8 cellular contexts compared by ENCODE assay signal in genomic region chr5:67246108-67246507, GRCh38. TPM values are rescaled to one million over a fixed set of nuclear protein-coding genes. Genes with fewer than 3 reads are reported as not detected.
DNase-seq lines count a peak whose midpoint lies in the region; ATAC-seq and TF ChIP-seq lines count a peak whose summit lies in the region.

No MANE protein-coding gene starts in this region.

- intact Hi-C loops in CD14-positive monocyte (cut with micrococcal nuclease) (loop anchor here (5.0 to 10.0 kb wide), 3 partner anchors 1006 to 1026 kb away; no protein-coding TSS in a partner anchor), body of pancreas (cut with DNase I) (loop anchor here (10.0 kb wide), 1 partner anchor 999 kb away; no protein-coding TSS in a partner anchor)

- no peak overlapping the region for H3K4me2 ChIP-seq in smooth muscle cell

- ATAC-seq in body of pancreas (peak; percentile 75), HG02588 (IDR thresholded peaks at IDR 0.05; ENCODE audit: unreplicated experiment) (no peak), GM21381 (IDR thresholded peaks at IDR 0.05; ENCODE audit: unreplicated experiment) (no peak)

- H2AFZ ChIP-seq in smooth muscle cell (ENCODE audit: low read depth), result no peak overlapping the region

- no peak overlapping the region for H3K4me3 Mint-ChIP-seq in CD14-positive monocyte

- no peaks in the 10 kb centered on the region for H3K4me1 ChIP-seq in body of pancreas
- H3K4me1 ChIP-seq in smooth muscle cell (ENCODE audit: low read depth), result no peaks in the 10 kb centered on the region

- H3K27me3 ChIP-seq in H7 (ENCODE audit: control insufficient read depth, insufficient read depth, low read length) (no peaks in the 10 kb centered on the region), body of pancreas (no peaks in the 10 kb centered on the region), smooth muscle cell (ENCODE audit: low read depth) (no peaks in the 10 kb centered on the region)

- peaks cover 0 to 2% (median 1%) of the 10 kb centered on the region in 3 donors for H3K27me3 Mint-ChIP-seq in CD14-positive monocyte (ENCODE audit: low read depth in 3 of 3)

- peaks cover 8% of the 10 kb centered on the region for H3K4me1 Mint-ChIP-seq in CD14-positive monocyte

- H4K20me1 ChIP-seq in smooth muscle cell (ENCODE audit: low read depth), result no peaks in the 10 kb centered on the region

- no peak overlapping the region for H3K27ac Mint-ChIP-seq in CD14-positive monocyte

- H3K79me2 ChIP-seq in smooth muscle cell (ENCODE audit: low read depth), result no peaks in the 10 kb centered on the region

- peak; percentile 77 for TF ChIP-seq CTCF in CD14-positive monocyte (IDR thresholded peaks at IDR 0.05)
- TF ChIP-seq CTCF in body of pancreas (IDR thresholded peaks at IDR 0.05), result peak; percentile 50 to 86 (median 77)
- peak; percentile 65 for TF ChIP-seq CTCF in smooth muscle cell (IDR thresholded peaks at IDR 0.05; ENCODE audit: borderline replicate concordance, insufficient read depth, poor library complexity, severe bottlenecking)

- no peak overlapping the region for H3K27ac ChIP-seq in body of pancreas
- H3K27ac ChIP-seq in smooth muscle cell (ENCODE audit: low read depth), result no peak overlapping the region

- H3K4me3 ChIP-seq in H7 (ENCODE audit: insufficient read depth, low read depth, low read length) (no peak overlapping the region), body of pancreas (no peak overlapping the region), smooth muscle cell (no peak overlapping the region)

- no peaks in the 10 kb centered on the region for H3K36me3 ChIP-seq in H7 (replicated peaks; ENCODE audit: control insufficient read depth, insufficient read depth, low read length)
- H3K36me3 ChIP-seq in body of pancreas (replicated peaks in 1 of 2; ENCODE audit: insufficient read depth in 1 of 2, low read depth in 2 of 2), result no peaks in the 10 kb centered on the region
- H3K36me3 ChIP-seq in smooth muscle cell (ENCODE audit: low read depth), result no peaks in the 10 kb centered on the region

- H3K9ac ChIP-seq in smooth muscle cell (ENCODE audit: low read depth), result no peak overlapping the region

- H3K9me3 Mint-ChIP-seq in CD14-positive monocyte, result no peaks in the 10 kb centered on the region

- no peaks in the 10 kb centered on the region for H3F3A ChIP-seq in smooth muscle cell (ENCODE audit: low read depth)

- H3K36me3 Mint-ChIP-seq in CD14-positive monocyte, result no peaks in the 10 kb centered on the region

- no peak for DNase-seq in CD14-positive monocyte (ENCODE audit: low spot score)
- DNase-seq in H7, result peak; percentile 41
- peak; percentile 9 for DNase-seq in NCI-H524 treated with DMSO at 0.1 percent for 48 hours (lab: John Stamatoyannopoulos, UW)
- DNase-seq in body of pancreas, result peak in 1 of 4 donors; percentile 54
- peak; percentile 41 for DNase-seq in iPS DF 4.7 (ENCODE audit: extremely low read depth, low spot score)
- DNase-seq in smooth muscle cell (lab: John Stamatoyannopoulos, UW; ENCODE audit: unreplicated experiment), result no peak

- no peaks in the 10 kb centered on the region for H3K9me3 ChIP-seq in body of pancreas
- no peaks in the 10 kb centered on the region for H3K9me3 ChIP-seq in smooth muscle cell (replicated peaks; ENCODE audit: low read depth)

- WGBS in body of pancreas, 2 donors, result 0 to 2% methylated on average over 2 of the region's 2 CpGs
- 1% methylated on average over 2 of the region's 2 CpGs for WGBS in smooth muscle cell (ENCODE audit: low lambda C conversion rate)

- no peak for TF ChIP-seq POLR2A in body of pancreas (IDR thresholded peaks at IDR 0.05)

RNA-seq across cellular contexts. Expression of gene CD180, which starts 49.5 kb away (rescaled TPM):
- 10 to 100 TPM; 11.7 to 22.0 TPM for polyA plus RNA-seq in CD14-positive monocyte
- total RNA-seq in H7 (2014; rRNA removed; shearing (Covaris generic)), result not detected in 2 replicates
- under 1 TPM in 1 of 2 donors, not detected in 1; 0.26 TPM for total RNA-seq in body of pancreas
- not detected in 2 replicates for total RNA-seq in smooth muscle cell
- polyA plus RNA-seq in smooth muscle cell, result not detected in 2 replicates

Comparison
In these comparisons a context has a peak if more than half of its experiments do, and no peak if none do; other contexts are left out.
1. DNase-seq: peak in H7 (single experiment), NCI-H524 treated with DMSO at 0.1 percent for 48 hours (single experiment) and iPS DF 4.7 (single experiment); none in CD14-positive monocyte (single experiment) and smooth muscle cell (single experiment).
2. Peak in every context shown above with its lines, with median percentiles within 50 percentile points of each other: CTCF ChIP-seq.